In the genomic region with DNA sequence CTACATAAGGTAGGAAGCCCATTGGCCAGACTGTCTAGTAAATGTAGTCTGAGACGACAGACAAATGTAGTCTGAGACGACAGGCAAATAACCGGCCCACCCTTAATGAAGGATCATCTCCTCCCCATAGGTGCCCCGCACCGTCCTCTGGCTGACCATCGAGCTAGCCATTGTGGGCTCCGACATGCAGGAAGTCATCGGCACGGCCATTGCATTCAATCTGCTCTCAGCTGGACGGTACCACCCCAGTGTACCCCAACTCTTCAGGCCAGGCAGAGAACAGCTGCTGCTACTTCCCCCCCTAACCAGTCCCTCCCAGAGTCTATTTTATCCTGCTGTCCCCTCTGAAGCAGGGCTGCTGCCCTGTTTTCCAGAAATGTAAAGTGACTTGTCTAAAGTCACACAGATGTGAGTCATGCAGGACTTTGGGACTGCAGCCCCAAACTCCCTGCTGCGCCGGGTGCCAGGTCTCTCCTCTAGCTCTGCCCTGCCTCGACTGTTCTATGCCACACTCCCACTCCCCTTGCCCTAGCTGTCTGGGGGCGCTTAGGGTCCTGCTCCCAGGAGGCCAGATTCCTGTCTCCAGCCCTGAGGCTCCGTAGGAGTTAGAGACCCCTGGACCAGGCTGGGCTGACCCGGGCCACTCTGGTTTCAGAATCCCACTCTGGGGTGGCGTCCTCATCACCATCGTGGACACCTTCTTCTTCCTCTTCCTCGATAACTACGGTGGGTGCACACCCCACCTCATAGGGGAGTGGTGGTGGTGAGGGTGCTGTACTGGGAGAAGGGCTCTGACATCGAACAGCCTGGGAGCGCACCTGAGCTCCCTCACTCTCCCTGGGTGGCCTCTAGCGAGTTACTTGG, we compare ENCODE assay signal across 1 cellular context.
TF ChIP-seq lines count a peak whose summit lies in the region.

No MANE protein-coding gene starts in this region.

TF ChIP-seq in H1, 55 proteins besides CTCF, POLR2A, EP300 and RAD21:
- TF ChIP-seq SP1 (IDR thresholded peaks at IDR 0.05; ENCODE audit: low read depth, low read length) (no peak), SIN3A (conservative IDR thresholded peaks at IDR 0.05 in 1 of 2, IDR thresholded peaks at IDR 0.05 in 1 of 2; ENCODE audit: low read depth in 1 of 2, low read length in 2 of 2) (peak in 1 of 2 experiments; percentile 28; a peak in 1 of 4 replicates)
